Comparison of ENCODE assay signal across 8 cellular contexts in genomic region chr1:36342426-36343185, GRCh38. TPM values are rescaled to one million over a fixed set of nuclear protein-coding genes. Genes with fewer than 3 reads are reported as not detected.
DNase-seq lines count a peak whose midpoint lies in the region; ATAC-seq, FAIRE-seq and TF ChIP-seq lines count a peak whose summit lies in the region.

No MANE protein-coding gene starts in this region.

- TF ChIP-seq CTCF in D721Med (IDR thresholded peaks at IDR 0.05; ENCODE audit: insufficient read depth, missing control alignments) (peak; percentile 70), tibial nerve (IDR thresholded peaks at IDR 0.05) (peak; percentile 49 to 75 (median 60))

- no peak for ATAC-seq in GM19035 (IDR thresholded peaks at IDR 0.05; ENCODE audit: unreplicated experiment)

- no peaks in the 10 kb centered on the region for H3K27me3 ChIP-seq in tibial nerve

- in situ Hi-C loops in KBM-7 (cut with MboI; ENCODE audit: low pct_unique_long_range_greater_than_20kb, low sequenced_read_pairs) = no loop called here

- H3K9me3 ChIP-seq in tibial nerve = no peaks in the 10 kb centered on the region

- 69 to 77% methylated on average over 9 to 10 of the region's 10 CpGs for WGBS in tibial nerve, 2 donors

- H3K27ac ChIP-seq in tibial nerve = peak overlapping the region in 3 of 4 donors; percentile 3 to 79 (median 58)

- no peak overlapping the region for H3K4me3 ChIP-seq in tibial nerve

- H3K36me3 ChIP-seq in tibial nerve = peaks cover 0 to 82% (median 0%) of the 10 kb centered on the region in 3 donors

- no peak for FAIRE-seq in D721Med (lab: Jason Lieb, UNC)

- H3K4me1 ChIP-seq in tibial nerve = peaks cover 0 to 7% (median 3%) of the 10 kb centered on the region in 4 donors

- TF ChIP-seq POLR2A in tibial nerve (IDR thresholded peaks at IDR 0.05) = no peak

- TF ChIP-seq EP300 in tibial nerve (IDR thresholded peaks at IDR 0.05) = no peak

- intact Hi-C loops in posterior vena cava (cut with DNase I) = loop anchor here (2.0 to 5.0 kb wide), 3 partner anchors 70 to 930 kb away; no protein-coding TSS in a partner anchor

- DNase-seq in D721Med (ENCODE audit: insufficient read length, low spot score) (no peak), KBM-7 (peak; percentile 66), myocyte (ENCODE audit: low read depth) (peak; percentile 76), tibial nerve (ENCODE audit: low spot score in 2 of 2) (peak; percentile 39 to 44), posterior vena cava (ENCODE audit: low spot score) (no peak)
- peak; percentile 53 for DNase-seq in activated CD4-positive, alpha-beta T cell treated with anti-CD3 and anti-CD28 coated beads for 1 hour
- DNase-seq in effector CD8-positive, alpha-beta T cell (lab: John Stamatoyannopoulos, UW) = peak; percentile 50

RNA-seq across cellular contexts. Expression of gene EVA1B, which starts 19.2 kb away (rescaled TPM):
- total RNA-seq in myocyte (26.4 and 42.0 TPM in 2 replicates), tibial nerve (100 to 1,000 TPM in 1 of 4 donors, 10 to 100 TPM in 3; 61.4 to 128 (median 86.3) TPM), posterior vena cava (10 to 100 TPM; 38.0 to 39.5 TPM)
- 33.7 TPM for polyA plus RNA-seq in myocyte (2012)

RNA-seq across cellular contexts. Expression of gene SH3D21, which starts 36.4 kb away (rescaled TPM):
- total RNA-seq in myocyte (1.2 and 1.7 TPM in 2 replicates), tibial nerve (1 to 10 TPM; 1.5 to 4.1 (median 2.4) TPM), posterior vena cava (1 to 10 TPM; 1.6 to 2.8 TPM)
- 7.7 TPM for polyA plus RNA-seq in myocyte (2012)

RNA-seq across cellular contexts. Expression of gene STK40, which starts 43.1 kb away (rescaled TPM):
- total RNA-seq in myocyte (18.1 and 18.2 TPM in 2 replicates), tibial nerve (10 to 100 TPM; 25.7 to 39.3 (median 30.0) TPM), posterior vena cava (10 to 100 TPM; 68.5 to 94.8 TPM)
- 31.6 TPM for polyA plus RNA-seq in myocyte (2012)

RNA-seq across cellular contexts. Expression of gene LSM10, which starts 55.1 kb away (rescaled TPM):
- total RNA-seq in myocyte = 6.2 and 12.3 TPM in 2 replicates
- polyA plus RNA-seq in myocyte (2012) = 95.3 TPM
- 10 to 100 TPM; 10.2 to 75.6 (median 34.7) TPM for total RNA-seq in tibial nerve
- total RNA-seq in posterior vena cava = 10 to 100 TPM; 30.7 to 34.8 TPM

Comparison
In these comparisons a context has a peak if more than half of its experiments do, and no peak if none do; other contexts are left out.
1. DNase-seq: peak in KBM-7 (single experiment), activated CD4-positive, alpha-beta T cell treated with anti-CD3 and anti-CD28 coated beads for 1 hour (single experiment), effector CD8-positive, alpha-beta T cell (single experiment), myocyte (single experiment) and tibial nerve (2 of 2); none in D721Med (single experiment) and posterior vena cava (single experiment).